Comparison of ENCODE assay signal across 9 cellular contexts in genomic region chr14:39474416-39474911, GRCh38. TPM values are rescaled to one million over a fixed set of nuclear protein-coding genes. Genes with fewer than 3 reads are reported as not detected.
DNase-seq lines count a peak whose midpoint lies in the region; ATAC-seq, FAIRE-seq and TF ChIP-seq lines count a peak whose summit lies in the region.
"Had no signal": no experiment of that assay in that cellular context is flagged by ENCODE, and none has a peak within 500 bp of the region (broad histone marks: within the 10 kb centered on the region; RNA-seq: fewer than 3 reads in every experiment).

No MANE protein-coding gene starts in this region.

- TF ChIP-seq EP300 in GM12878 (IDR thresholded peaks at IDR 0.05; ENCODE audit: borderline replicate concordance in 1 of 2, control insufficient read depth in 1 of 2, low read depth in 2 of 2, low read length in 2 of 2) (peak in 1 of 2 experiments; percentile 14; a peak in 1 of 4 replicates), esophagus muscularis mucosa (IDR thresholded peaks at IDR 0.05) (no peak)

- BruUV-seq in GM12878 (replicated peaks; lab: Mats Ljungman, UMichigan) = no TSS peak

- WGBS in GM12878 (ENCODE audit: insufficient coverage, insufficient replicate concordance, low lambda C conversion rate, missing lambda C conversion rate) = 36% methylated on average over 1 of the region's 1 CpG
- 100% methylated on average over 1 of the region's 1 CpG for WGBS in esophagus muscularis mucosa

- SMC1A ChIA-PET in GM12878 (lab: Charles Lee; ENCODE audit: uncharacterized antibody, unreplicated experiment) = interaction anchor here (1.2 to 2.1 kb wide), 3 partner anchors 26 to 48 kb away, joined by 3 to 5 read pairs (median 5); no protein-coding TSS in a partner anchor

- no peak for FAIRE-seq in GM12878 (lab: Jason Lieb, UNC)

- H3K9ac ChIP-seq in GM12878 (ENCODE audit: control insufficient read depth, insufficient read depth, low read length) = no peak overlapping the region

- in situ Hi-C loops in GM12878 (cut with MboI) = no loop called here

- POLR2A ChIA-PET in GM12878 (lab: Charles Lee) = interaction anchor here (1.1 kb wide), 1 partner anchor 41 kb away, joined by 3 read pairs; no protein-coding TSS in a partner anchor

- no peak overlapping the region; the same call in 1 of the 2 replicates for H2AFZ ChIP-seq in GM12878 (ENCODE audit: control insufficient read depth, low read depth, low read length)

- CTCF ChIA-PET in GM12878 (lab: Yijun Ruan, JAX) = interaction anchor here (0.7 to 1.5 kb wide), 4 partner anchors 25 to 375 kb away, joined by 3 to 5 read pairs (median 4); no protein-coding TSS in a partner anchor

- TF ChIP-seq POLR2A in GM12878 (IDR thresholded peaks at IDR 0.05; ENCODE audit: low read depth, low read length) = no peak
- no peak for TF ChIP-seq POLR2A in esophagus muscularis mucosa (IDR thresholded peaks at IDR 0.05; ENCODE audit: low read depth)

- peak; percentile 99 for ATAC-seq in GM18907 (IDR thresholded peaks at IDR 0.05; ENCODE audit: unreplicated experiment)
- ATAC-seq in GM21526 (IDR thresholded peaks at IDR 0.05; ENCODE audit: low FRiP score, unreplicated experiment) = peak; percentile 90
- ATAC-seq in HG03103 (IDR thresholded peaks at IDR 0.05; ENCODE audit: low read depth, unreplicated experiment) = peak; percentile 92
- peak; percentile 98 for ATAC-seq in GM12878

- no peak for TF ChIP-seq RAD21 in GM12878 (IDR thresholded peaks at IDR 0.05; ENCODE audit: insufficient read depth, low read depth, low read length)

- H3K79me2 ChIP-seq in GM12878 (ENCODE audit: control insufficient read depth, insufficient read depth, low read length) = no peaks in the 10 kb centered on the region

- RAD21 ChIA-PET in GM12878 (lab: Charles Lee; ENCODE audit: unreplicated experiment) = interaction anchor here (1.2 to 1.5 kb wide), 3 partner anchors 43 to 243 kb away, joined by 3 to 4 read pairs (median 4); no protein-coding TSS in a partner anchor

- TF ChIP-seq CTCF in GM12878 (IDR thresholded peaks at IDR 0.05 in 2 of 3, conservative IDR thresholded peaks at IDR 0.05 in 1 of 3; ENCODE audit: control insufficient read depth in 2 of 3, extremely low read depth in 1 of 3, insufficient read depth in 1 of 3, low read depth in 3 of 3, low read length in 3 of 3) (no peak), esophagus muscularis mucosa (IDR thresholded peaks at IDR 0.05) (no peak)

- intact Hi-C loops in GM12878 (cut with micrococcal nuclease; ENCODE audit: unreplicated experiment) (no loop called here), esophagus muscularis mucosa (cut with DNase I) (no loop called here)

- H3K27ac ChIP-seq in GM12878 (ENCODE audit: control insufficient read depth, insufficient read depth) (no peak overlapping the region), esophagus muscularis mucosa (replicated peaks in 1 of 4) (no peak overlapping the region)
- H3K27ac ChIP-seq: thoracic aorta had no signal

- H3K9me3 ChIP-seq in GM12878 (replicated peaks; ENCODE audit: control insufficient read depth, insufficient read depth, low read length) (no peaks in the 10 kb centered on the region), esophagus muscularis mucosa (peaks cover 0 to 12% (median 0%) of the 10 kb centered on the region in 4 donors)
- H3K9me3 ChIP-seq: thoracic aorta had no signal

- peak overlapping the region; percentile 28; the same call in 1 of the 2 replicates for H3K4me2 ChIP-seq in GM12878 (ENCODE audit: control insufficient read depth, insufficient read depth)

- no peaks in the 10 kb centered on the region for H3K4me1 ChIP-seq in GM12878 (ENCODE audit: control insufficient read depth, insufficient read depth, low read length)
- H3K4me1 ChIP-seq in esophagus muscularis mucosa = no peaks in the 10 kb centered on the region

- H3K27me3 ChIP-seq in GM12878 (replicated peaks in 1 of 2; ENCODE audit: control insufficient read depth in 2 of 2, insufficient read depth in 2 of 2, low read length in 1 of 2) (no peaks in the 10 kb centered on the region), esophagus muscularis mucosa (no peaks in the 10 kb centered on the region)

- H3K4me3 ChIP-seq in GM12878 (no peak overlapping the region), esophagus muscularis mucosa (no peak overlapping the region)
- H3K4me3 ChIP-seq: thoracic aorta had no signal

- H3K36me3 ChIP-seq in GM12878 (ENCODE audit: control insufficient read depth in 2 of 2, insufficient read depth in 2 of 2, low read length in 1 of 2) (no peaks in the 10 kb centered on the region), esophagus muscularis mucosa (no peaks in the 10 kb centered on the region)
- H3K36me3 ChIP-seq: thoracic aorta had no signal

- H4K20me1 ChIP-seq in GM12878 (ENCODE audit: control insufficient read depth, insufficient read depth) = no peaks in the 10 kb centered on the region

- DNase-seq in GM12878 (ENCODE audit: low read depth, low spot score) (no peak), NCI-H2029 treated with DMSO at 0.1 percent for 48 hours (lab: John Stamatoyannopoulos, UW) (no peak), NCI-H446 treated with DMSO at 0.1 percent for 48 hours (lab: John Stamatoyannopoulos, UW) (no peak), NCI-H187 treated with DMSO at 0.1 percent for 48 hours (lab: John Stamatoyannopoulos, UW) (no peak), esophagus muscularis mucosa (ENCODE audit: extremely low spot score) (no peak)

TF ChIP-seq in GM12878, 131 proteins besides CTCF, POLR2A, EP300 and RAD21 (continues in another document):
- TF ChIP-seq RUNX3 (IDR thresholded peaks at IDR 0.05; ENCODE audit: low read length) (peak; percentile 87), ATF2 (IDR thresholded peaks at IDR 0.05; ENCODE audit: low read length) (peak; percentile 56), GATAD2B (conservative IDR thresholded peaks at IDR 0.05; ENCODE audit: low read depth) (no peak), STAT3 (IDR thresholded peaks at IDR 0.05; ENCODE audit: low read depth, low read length) (no peak), E2F8 (IDR thresholded peaks at IDR 0.05; ENCODE audit: low read depth, partially characterized antibody) (no peak), SIX5 (IDR thresholded peaks at IDR 0.05; ENCODE audit: low read depth, low read length, severe bottlenecking) (no peak), ZNF274 (IDR thresholded peaks at IDR 0.05; ENCODE audit: insufficient read depth, insufficient read length) (no peak)

RNA-seq across cellular contexts. Expression of gene FBXO33, which starts 42.2 kb away (rescaled TPM):
- total RNA-seq in GM12878 (2013; cell fraction: nucleolus; rRNA removed) = 26.3 and 26.4 TPM in 2 replicates
- total RNA-seq in GM12878 (2014; rRNA removed) (24.4 and 27.5 TPM in 2 replicates), GM12878 (2014; rRNA removed; fragmentation: Illumina TruSeq; extraction: Trizol) (20.1 and 21.5 TPM in 2 replicates), GM12878 (2021) (20.8 and 21.1 TPM in 2 replicates), esophagus muscularis mucosa (10 to 100 TPM in 3 of 4 donors, 1 to 10 TPM in 1; 9.1 to 21.9 (median 12.8) TPM)
- 9.1 TPM for polyA plus RNA-seq in GM12878 (2011; ENCODE audit: low read depth)
- polyA plus RNA-seq in GM12878 (2011; rRNA removed) (56.9 and 74.1 TPM in 2 replicates), GM12878 (2014; fragmentation: Illumina TruSeq; extraction: Trizol) (18.5 and 22.2 TPM in 2 replicates), GM12878 (2014; fragmentation: Nextera tagmentation; extraction: Ambion mirVana) (10 to 100 TPM in 1 of 2 experiments, 1 to 10 TPM in 1; 5.8 to 13.5 TPM), GM12878 (2014; rRNA removed) (16.7 and 19.1 TPM in 2 replicates), GM12878 (2016; fragmentation: Nextera tagmentation; extraction: Ambion mirVana) (10 to 100 TPM in 1 of 2 experiments, 1 to 10 TPM in 1; 4.7 to 21.8 TPM)
- polyA plus RNA-seq in GM12878 (2011; cell fraction: cytosol; rRNA removed) = 24.8 and 25.1 TPM in 2 replicates
- polyA plus RNA-seq in GM12878 (2011; cell fraction: nucleus; rRNA removed) = 31.8 and 40.7 TPM in 2 replicates
- 12.3 and 14.8 TPM in 2 replicates for polyA plus RNA-seq in GM12878 (2012)
- 35.7 and 37.6 TPM in 2 replicates for polyA minus RNA-seq in GM12878 (2011; rRNA and poly(A)+ RNA removed)
- polyA minus RNA-seq in GM12878 (2011; cell fraction: cytosol; rRNA and poly(A)+ RNA removed) = 13.1 and 14.7 TPM in 2 replicates
- polyA minus RNA-seq in GM12878 (2011; cell fraction: nucleus; rRNA and poly(A)+ RNA removed) = 32.2 and 45.7 TPM in 2 replicates
